In the genomic region with DNA sequence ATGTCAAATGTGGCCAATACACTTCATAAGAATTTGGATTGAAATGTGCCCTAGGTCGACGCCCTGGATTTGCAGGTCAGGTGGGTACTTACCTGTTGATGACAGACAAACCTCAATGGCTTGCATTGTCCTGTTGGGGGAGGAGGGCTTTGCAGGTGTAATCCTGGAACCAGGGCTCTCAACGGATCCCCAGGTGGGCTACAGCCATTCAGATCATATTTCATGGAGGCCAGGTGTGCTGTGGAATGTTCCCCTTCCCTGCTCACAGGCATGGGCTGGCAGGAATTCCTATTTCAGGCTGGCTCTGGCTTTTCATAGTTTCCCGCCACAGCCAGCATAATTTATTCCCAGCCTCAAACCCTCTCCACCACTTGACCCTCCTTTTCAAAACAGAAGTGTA, we compare ENCODE assay signal across 16 cellular contexts.
"Had no signal": no experiment of that assay in that cellular context is flagged by ENCODE, and none has a peak within 500 bp of the region (broad histone marks: within the 10 kb centered on the region; RNA-seq: fewer than 3 reads in every experiment).

No MANE protein-coding gene starts in this region.

- H3K36me3 ChIP-seq: left ventricle myocardium inferior, sigmoid colon had no signal

- H3K4me3 ChIP-seq: body of pancreas, left ventricle myocardium inferior, sigmoid colon had no signal

- DNase-seq: activated CD4-positive, alpha-beta T cell treated with anti-CD3 and anti-CD28 coated beads, Interleukin-2, amount 50 U/mL, for 48 hours; activated effector memory CD4-positive, alpha-beta T cell treated with anti-CD3 and anti-CD28 coated beads, Interleukin-2, amount 50 U/mL, for 16 hours; activated T-cell treated with anti-CD3 and anti-CD28 coated beads, Interleukin-2, amount 50 U/mL, for 4 hours; amniotic stem cell; body of pancreas; central memory CD4-positive, alpha-beta T cell; effector memory CD4-positive, alpha-beta T cell; erythroblast; hypothalamus; left ventricle myocardium inferior; nephron progenitor cell; sigmoid colon; stimulated activated naive CD4-positive, alpha-beta T cell; T-helper 17 cell had no signal

- H3K9me3 ChIP-seq: body of pancreas, sigmoid colon had no signal

- H3K4me1 ChIP-seq: body of pancreas had no signal

- ATAC-seq: activated CD4-positive, CD25-positive, alpha-beta regulatory T cell treated with anti-CD3 and anti-CD28 coated beads, Interleukin-2, amount 50 U/mL, for 24 hours; activated naive CD4-positive, alpha-beta T cell treated with anti-CD3 and anti-CD28 coated beads, Interleukin-2, amount 50 U/mL, for 72 hours; activated T-cell treated with anti-CD3 and anti-CD28 coated beads, Interleukin-2, amount 50 U/mL, for 4 hours; body of pancreas; T-helper 17 cell had no signal
